Comparison of ENCODE assay signal across 24 cellular contexts in genomic region chr9:32969270-32969669, GRCh38. TPM values are rescaled to one million over a fixed set of nuclear protein-coding genes. Genes with fewer than 3 reads are reported as not detected.
A peak's percentile ranks its signal among the peaks of the same experiment; 100 is the strongest.
DNase-seq lines count a peak whose midpoint lies in the region; ATAC-seq and TF ChIP-seq lines count a peak whose summit lies in the region.
"Had no signal": no experiment of that assay in that cellular context is flagged by ENCODE, and none has a peak within 500 bp of the region (broad histone marks: within the 10 kb centered on the region; RNA-seq: fewer than 3 reads in every experiment).

No MANE protein-coding gene starts in this region.

- WGBS in H9 (ENCODE audit: extremely low coverage, insufficient read length, low lambda C conversion rate): no CpG with 5 or more reads among the region's 3 CpGs
- 70% methylated on average over 3 of the region's 3 CpGs for WGBS in mesenchymal stem cell
- WGBS in esophagus squamous epithelium, 2 donors: 77 to 83% methylated on average over 2 to 3 of the region's 3 CpGs

- H3K79me1 ChIP-seq in H9 (ENCODE audit: insufficient read depth, low read depth, low read length, poor library complexity, severe bottlenecking) (no peaks in the 10 kb centered on the region), mesenchymal stem cell (replicated peaks; ENCODE audit: low read length, poor library complexity, severe bottlenecking) (peaks cover 3% of the 10 kb centered on the region)

- no peak for TF ChIP-seq CTCF in H9 (conservative IDR thresholded peaks at IDR 0.05)
- no peak for TF ChIP-seq CTCF in esophagus squamous epithelium (IDR thresholded peaks at IDR 0.05)

- no peaks in the 10 kb centered on the region for H4K20me1 ChIP-seq in H9 (ENCODE audit: control insufficient read depth, insufficient read depth, insufficient read length)

- peaks cover 14 to 26% (median 17%) of the 10 kb centered on the region in 3 experiments; a peak in 5 of 7 replicates for H3K36me3 Mint-ChIP-seq in H9 (ENCODE audit: insufficient read depth in 1 of 3, low read depth in 3 of 3)
- H3K36me3 Mint-ChIP-seq in activated CD4-positive, alpha-beta T cell treated with anti-CD3 and anti-CD28 coated beads for 36 hours (ENCODE audit: low read depth): peaks cover 11% of the 10 kb centered on the region

- peak; percentile 36 for DNase-seq in AG08396 (ENCODE audit: low spot score)
- DNase-seq in H9: no peak
- DNase-seq in amniotic epithelial cell (ENCODE audit: low read depth): peak; percentile 57
- DNase-seq in mesenchymal stem cell: peak; percentile 47
- DNase-seq in posterior cingulate gyrus: no peak
- DNase-seq in esophagus squamous epithelium (lab: John Stamatoyannopoulos, UW): no peak
- DNase-seq in T1000 (lab: John Stamatoyannopoulos, UW): no peak
- no peak for DNase-seq in activated CD4-positive, alpha-beta T cell treated with anti-CD3 and anti-CD28 coated beads for 36 hours
- DNase-seq: activated B cell treated with CpG ODN at 0.5 μM for 24 hours; activated CD8-positive, alpha-beta T cell treated with anti-CD3 and anti-CD28 coated beads, Interleukin-2, amount 10 ng/mL, durations not matched to agents 7 days and 5 days; activated naive CD4-positive, alpha-beta T cell treated with anti-CD3 and anti-CD28 coated beads for 36 hours; activated T-cell treated with anti-CD3 and anti-CD28 coated beads, Interleukin-2, amount 50 U/mL, for 4 hours; anterior cingulate cortex; CD4-positive, CD25-positive, alpha-beta regulatory T cell; DMS 273 treated with DMSO at 0.1 percent for 48 hours; effector memory CD8-positive, alpha-beta T cell; head of caudate nucleus; left ventricle myocardium superior; retina; T-helper 2 cell had no signal

- H3K27me3 ChIP-seq in H9 (ENCODE audit: insufficient read depth, low read length) (no peaks in the 10 kb centered on the region), mesenchymal stem cell (ENCODE audit: control insufficient read depth in 1 of 2, insufficient read depth in 1 of 2, low read length in 2 of 2) (no peaks in the 10 kb centered on the region), esophagus squamous epithelium (no peaks in the 10 kb centered on the region)
- H3K27me3 ChIP-seq: esophagus muscularis mucosa, neutrophil had no signal

- intact Hi-C loops in posterior cingulate gyrus (cut with DNase I): loop anchor here (2.0 kb wide), 3 partner anchors 380 to 590 kb away; no protein-coding TSS in a partner anchor
- intact Hi-C loops in esophagus squamous epithelium (cut with DNase I): loop anchor here (5.0 kb wide), 2 partner anchors 377 to 592 kb away; no protein-coding TSS in a partner anchor
- intact Hi-C loops in activated CD4-positive, alpha-beta T cell treated with anti-CD3 and anti-CD28 coated beads for 36 hours (cut with DNase I, micrococcal nuclease): loop anchor here (2.0 to 10.0 kb wide), 3 partner anchors 204 to 388 kb away; no protein-coding TSS in a partner anchor

- H3K27me3 Mint-ChIP-seq in H9 (ENCODE audit: low read depth): no peaks in the 10 kb centered on the region
- H3K27me3 Mint-ChIP-seq in activated CD4-positive, alpha-beta T cell treated with anti-CD3 and anti-CD28 coated beads for 36 hours: no peaks in the 10 kb centered on the region
- H3K27me3 Mint-ChIP-seq: activated B cell treated with CpG ODN at 0.5 μM for 24 hours; CD4-positive, CD25-positive, alpha-beta regulatory T cell; effector memory CD8-positive, alpha-beta T cell had no signal

- no peak overlapping the region for H3K4ac ChIP-seq in H9 (ENCODE audit: low read depth, low read length)
- no peak overlapping the region for H3K4ac ChIP-seq in mesenchymal stem cell (ENCODE audit: low read depth in 1 of 2, low read length in 2 of 2)

- H3K4me1 ChIP-seq in H9 (ENCODE audit: insufficient read depth, low read length) (no peaks in the 10 kb centered on the region), mesenchymal stem cell (ENCODE audit: control insufficient read depth, insufficient read depth, low read depth, low read length) (peaks cover 2% of the 10 kb centered on the region), esophagus squamous epithelium (peaks cover 0 to 3% (median 0%) of the 10 kb centered on the region in 3 donors)

- TF ChIP-seq POLR2A in esophagus squamous epithelium (IDR thresholded peaks at IDR 0.05): no peak

- H3K23me2 ChIP-seq in H9 (ENCODE audit: insufficient read length, low read depth, low read length, poor library complexity, severe bottlenecking): no peaks in the 10 kb centered on the region

- H3K9me3 ChIP-seq in H9 (ENCODE audit: control insufficient read depth, low read depth, low read length) (no peaks in the 10 kb centered on the region), mesenchymal stem cell (ENCODE audit: control insufficient read depth, low read length) (no peaks in the 10 kb centered on the region), esophagus squamous epithelium (no peaks in the 10 kb centered on the region)
- H3K9me3 ChIP-seq: esophagus muscularis mucosa, neutrophil had no signal

- H2BK20ac ChIP-seq in H9 (ENCODE audit: low read depth, low read length, poor library complexity, severe bottlenecking): no peak overlapping the region

- H3K36me3 ChIP-seq in mesenchymal stem cell (ENCODE audit: control insufficient read depth in 1 of 2, insufficient read depth in 2 of 2, low read depth in 1 of 2, low read length in 2 of 2) (peaks cover 9 to 33% of the 10 kb centered on the region in 2 experiments), esophagus squamous epithelium (peaks cover 0 to 35% (median 11%) of the 10 kb centered on the region in 3 donors)

- H3K9ac ChIP-seq in H9 (ENCODE audit: extremely low read depth, insufficient read length, low read length): no peak overlapping the region
- peak overlapping the region; percentile 61 for H3K9ac ChIP-seq in mesenchymal stem cell (ENCODE audit: low read length)

- H3K4me2 ChIP-seq in H9 (ENCODE audit: insufficient read depth, insufficient read length, low read length): no peak overlapping the region
- H3K4me2 ChIP-seq in mesenchymal stem cell (ENCODE audit: low read length, poor library complexity, severe bottlenecking): no peak overlapping the region

- H2BK15ac ChIP-seq in H9 (ENCODE audit: low read depth, low read length) (no peak overlapping the region), mesenchymal stem cell (ENCODE audit: low read depth, poor library complexity, severe bottlenecking) (no peak overlapping the region)

- no peak overlapping the region for H2BK120ac ChIP-seq in H9 (ENCODE audit: low read depth, low read length, poor library complexity, severe bottlenecking)
- no peak overlapping the region for H2BK120ac ChIP-seq in mesenchymal stem cell (ENCODE audit: low read depth, low read length)

- no peak overlapping the region for H3K18ac ChIP-seq in H9 (ENCODE audit: insufficient read length, low read depth, low read length)
- H3K18ac ChIP-seq in mesenchymal stem cell (ENCODE audit: low read depth in 1 of 2, low read length in 2 of 2): no peak overlapping the region

- no peak for ATAC-seq in activated CD4-positive, alpha-beta T cell treated with anti-CD3 and anti-CD28 coated beads for 36 hours
- ATAC-seq: activated CD8-positive, alpha-beta T cell treated with anti-CD3 and anti-CD28 coated beads, Interleukin-2, amount 10 ng/mL, durations not matched to agents 7 days and 5 days; activated T-cell treated with anti-CD3 and anti-CD28 coated beads, Interleukin-2, amount 50 U/mL, for 4 hours; effector memory CD8-positive, alpha-beta T cell; left ventricle myocardium superior; Panc1 had no signal

- H2BK12ac ChIP-seq in H9 (ENCODE audit: insufficient read length, low read depth, low read length) (no peak overlapping the region), mesenchymal stem cell (ENCODE audit: low read length in 2 of 2) (no peak overlapping the region)

- H2BK5ac ChIP-seq in H9 (ENCODE audit: insufficient read length, low read length) (no peak overlapping the region), mesenchymal stem cell (ENCODE audit: low read depth, low read length, poor library complexity, severe bottlenecking) (no peak overlapping the region)

- H3K9me3 Mint-ChIP-seq in H9: no peaks in the 10 kb centered on the region; a peak in 1 of 5 replicates
- H3K9me3 Mint-ChIP-seq in activated CD4-positive, alpha-beta T cell treated with anti-CD3 and anti-CD28 coated beads for 36 hours (ENCODE audit: low read depth): no peaks in the 10 kb centered on the region
- H3K9me3 Mint-ChIP-seq: activated B cell treated with CpG ODN at 0.5 μM for 24 hours; activated naive CD4-positive, alpha-beta T cell treated with anti-CD3 and anti-CD28 coated beads for 36 hours; activated T-cell treated with anti-CD3 and anti-CD28 coated beads, Interleukin-2, amount 50 U/mL, for 4 hours; CD4-positive, CD25-positive, alpha-beta regulatory T cell; effector memory CD8-positive, alpha-beta T cell had no signal

- no peak overlapping the region for H3K23ac ChIP-seq in H9 (ENCODE audit: insufficient read length, low read depth, low read length)
- H3K23ac ChIP-seq in mesenchymal stem cell (ENCODE audit: low read length in 2 of 2): no peak overlapping the region

- H3K27ac ChIP-seq in H9 (ENCODE audit: insufficient read length, low read depth, low read length) (no peak overlapping the region), mesenchymal stem cell (ENCODE audit: low read length, poor library complexity, severe bottlenecking) (no peak overlapping the region), esophagus squamous epithelium (no peak overlapping the region)
- H3K27ac ChIP-seq: esophagus muscularis mucosa, neutrophil, SK-N-MC had no signal

- no peak overlapping the region for H3T11ph ChIP-seq in H9 (ENCODE audit: low read length)

- no peak overlapping the region for H3K4me3 Mint-ChIP-seq in H9
- H3K4me3 Mint-ChIP-seq in activated CD4-positive, alpha-beta T cell treated with anti-CD3 and anti-CD28 coated beads for 36 hours: no peak overlapping the region
- H3K4me3 Mint-ChIP-seq: activated B cell treated with CpG ODN at 0.5 μM for 24 hours; activated CD8-positive, alpha-beta T cell treated with anti-CD3 and anti-CD28 coated beads, Interleukin-2, amount 10 ng/mL, durations not matched to agents 7 days and 5 days; activated naive CD4-positive, alpha-beta T cell treated with anti-CD3 and anti-CD28 coated beads for 36 hours; activated T-cell treated with anti-CD3 and anti-CD28 coated beads, Interleukin-2, amount 50 U/mL, for 4 hours; CD4-positive, CD25-positive, alpha-beta regulatory T cell; effector memory CD8-positive, alpha-beta T cell had no signal

- no peak overlapping the region for H4K5ac ChIP-seq in H9 (ENCODE audit: insufficient read length, low read depth, low read length)

- no peak overlapping the region for H3K56ac ChIP-seq in H9 (ENCODE audit: insufficient read length, low read depth, low read length)

- peak overlapping the region in 2 of 3 experiments; percentile 36 to 77; a peak in 2 of 7 replicates for H3K27ac Mint-ChIP-seq in H9
- H3K27ac Mint-ChIP-seq in activated CD4-positive, alpha-beta T cell treated with anti-CD3 and anti-CD28 coated beads for 36 hours: no peak overlapping the region
- H3K27ac Mint-ChIP-seq: activated B cell treated with CpG ODN at 0.5 μM for 24 hours; activated CD8-positive, alpha-beta T cell treated with anti-CD3 and anti-CD28 coated beads, Interleukin-2, amount 10 ng/mL, durations not matched to agents 7 days and 5 days; activated naive CD4-positive, alpha-beta T cell treated with anti-CD3 and anti-CD28 coated beads for 36 hours; CD4-positive, CD25-positive, alpha-beta regulatory T cell; effector memory CD8-positive, alpha-beta T cell had no signal

- CTCF ChIA-PET in activated CD4-positive, alpha-beta T cell treated with anti-CD3 and anti-CD28 coated beads for 36 hours (lab: Charles Lee): interaction anchor here (0.5 to 5.4 kb wide), 8 partner anchors 11 to 591 kb away, joined by 3 to 62 read pairs (median 4); no protein-coding TSS in a partner anchor

- H2AFZ ChIP-seq in H9 (ENCODE audit: low read length) (no peak overlapping the region), mesenchymal stem cell (ENCODE audit: low read depth, low read length) (no peak overlapping the region)

- POLR2A ChIA-PET in activated CD4-positive, alpha-beta T cell treated with anti-CD3 and anti-CD28 coated beads for 36 hours (lab: Charles Lee): no interaction called here

- H3K4me3 ChIP-seq in mesenchymal stem cell (ENCODE audit: insufficient read depth in 1 of 2, low read depth in 1 of 2, low read length in 2 of 2): no peak overlapping the region
- H3K4me3 ChIP-seq in esophagus squamous epithelium: no peak overlapping the region
- H3K4me3 ChIP-seq: esophagus muscularis mucosa, SK-N-MC had no signal

- no peak overlapping the region for H4K91ac ChIP-seq in H9 (ENCODE audit: insufficient read length, low read depth, low read length)
- H4K91ac ChIP-seq in mesenchymal stem cell (ENCODE audit: low read length): no peak overlapping the region

- H4K8ac ChIP-seq in H9 (replicated peaks; ENCODE audit: insufficient read length, low read depth, low read length) (no peak overlapping the region), mesenchymal stem cell (ENCODE audit: low read length) (no peak overlapping the region)

- H3K14ac ChIP-seq in H9 (ENCODE audit: insufficient read depth, low read length): no peak overlapping the region
- H3K14ac ChIP-seq in mesenchymal stem cell (ENCODE audit: low read length in 2 of 2): no peak overlapping the region

- H3K79me2 ChIP-seq in H9 (ENCODE audit: insufficient read depth, low read length): no peaks in the 10 kb centered on the region

- no peaks in the 10 kb centered on the region; a peak in 1 of 4 replicates for H3K4me1 Mint-ChIP-seq in H9
- no peaks in the 10 kb centered on the region for H3K4me1 Mint-ChIP-seq in activated CD4-positive, alpha-beta T cell treated with anti-CD3 and anti-CD28 coated beads for 36 hours

- H2AK5ac ChIP-seq in H9 (ENCODE audit: insufficient read length, low read length) (no peak overlapping the region), mesenchymal stem cell (ENCODE audit: low read length, severe bottlenecking) (no peak overlapping the region)

RNA-seq across cellular contexts. Expression of gene APTX, which starts 32.2 kb away (rescaled TPM):
- total RNA-seq in H9 (2021): 41.6 and 46.2 TPM in 2 replicates
- polyA plus RNA-seq in mesenchymal stem cell (2013, experiment 1 of 2): 24.7 TPM
- 25.6 TPM for polyA plus RNA-seq in mesenchymal stem cell (2013, experiment 2 of 2)
- total RNA-seq in esophagus squamous epithelium: 10 to 100 TPM; 14.3 to 35.6 (median 33.8) TPM
- 10 to 100 TPM; 49.4 to 49.7 TPM for total RNA-seq in activated CD4-positive, alpha-beta T cell treated with anti-CD3 and anti-CD28 coated beads for 36 hours

RNA-seq across cellular contexts. Expression of gene DNAJA1, which starts 55.8 kb away (rescaled TPM):
- 217 and 218 TPM in 2 replicates for total RNA-seq in H9 (2021)
- 141 TPM for polyA plus RNA-seq in mesenchymal stem cell (2013, experiment 1 of 2)
- polyA plus RNA-seq in mesenchymal stem cell (2013, experiment 2 of 2): 142 TPM
- 10 to 100 TPM; 44.4 to 79.5 (median 58.3) TPM for total RNA-seq in esophagus squamous epithelium
- 100 to 1,000 TPM; 198 to 266 TPM for total RNA-seq in activated CD4-positive, alpha-beta T cell treated with anti-CD3 and anti-CD28 coated beads for 36 hours

Comparison
In these comparisons a context has a peak if more than half of its experiments do, and no peak if none do; other contexts are left out.
1. DNase-seq: peak in AG08396 (single experiment), amniotic epithelial cell (single experiment) and mesenchymal stem cell (single experiment); none in H9 (single experiment), posterior cingulate gyrus (0 of 10), esophagus squamous epithelium (single experiment), T1000 (single experiment) and activated CD4-positive, alpha-beta T cell treated with anti-CD3 and anti-CD28 coated beads for 36 hours (single experiment).